ENCODE assay signal across 4 cellular contexts in the genomic region with DNA sequence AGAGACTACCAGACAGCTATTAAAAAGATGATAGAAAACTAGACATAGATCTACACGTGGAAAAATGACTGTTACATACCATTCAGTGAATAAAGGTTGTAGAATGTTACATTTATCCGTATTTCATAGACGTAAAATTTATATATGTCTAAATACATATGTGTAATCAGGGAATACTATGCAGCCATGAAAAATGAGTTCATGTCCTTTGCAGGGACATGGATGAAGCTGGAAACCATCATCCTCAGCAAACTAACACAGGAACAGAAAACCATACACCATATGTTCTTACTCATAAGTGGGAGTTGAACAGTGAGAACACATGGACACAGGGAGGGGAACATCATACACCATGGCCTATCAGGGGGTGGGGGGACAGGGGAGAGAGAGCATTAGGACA. TPM values are rescaled to one million over a fixed set of nuclear protein-coding genes. Genes with fewer than 3 reads are reported as not detected.
"Had no signal": no experiment of that assay in that cellular context is flagged by ENCODE, and none has a peak within 500 bp of the region (broad histone marks: within the 10 kb centered on the region; RNA-seq: fewer than 3 reads in every experiment).

No MANE protein-coding gene starts in this region.

RNA-seq across cellular contexts. Expression of a gene that starts 10.1 kb away (rescaled TPM):
- total RNA-seq: LHCN-M2, M059J, MCF 10A, NCI-H460 had no signal
